8 cellular contexts compared by ENCODE assay signal in the genomic region with DNA sequence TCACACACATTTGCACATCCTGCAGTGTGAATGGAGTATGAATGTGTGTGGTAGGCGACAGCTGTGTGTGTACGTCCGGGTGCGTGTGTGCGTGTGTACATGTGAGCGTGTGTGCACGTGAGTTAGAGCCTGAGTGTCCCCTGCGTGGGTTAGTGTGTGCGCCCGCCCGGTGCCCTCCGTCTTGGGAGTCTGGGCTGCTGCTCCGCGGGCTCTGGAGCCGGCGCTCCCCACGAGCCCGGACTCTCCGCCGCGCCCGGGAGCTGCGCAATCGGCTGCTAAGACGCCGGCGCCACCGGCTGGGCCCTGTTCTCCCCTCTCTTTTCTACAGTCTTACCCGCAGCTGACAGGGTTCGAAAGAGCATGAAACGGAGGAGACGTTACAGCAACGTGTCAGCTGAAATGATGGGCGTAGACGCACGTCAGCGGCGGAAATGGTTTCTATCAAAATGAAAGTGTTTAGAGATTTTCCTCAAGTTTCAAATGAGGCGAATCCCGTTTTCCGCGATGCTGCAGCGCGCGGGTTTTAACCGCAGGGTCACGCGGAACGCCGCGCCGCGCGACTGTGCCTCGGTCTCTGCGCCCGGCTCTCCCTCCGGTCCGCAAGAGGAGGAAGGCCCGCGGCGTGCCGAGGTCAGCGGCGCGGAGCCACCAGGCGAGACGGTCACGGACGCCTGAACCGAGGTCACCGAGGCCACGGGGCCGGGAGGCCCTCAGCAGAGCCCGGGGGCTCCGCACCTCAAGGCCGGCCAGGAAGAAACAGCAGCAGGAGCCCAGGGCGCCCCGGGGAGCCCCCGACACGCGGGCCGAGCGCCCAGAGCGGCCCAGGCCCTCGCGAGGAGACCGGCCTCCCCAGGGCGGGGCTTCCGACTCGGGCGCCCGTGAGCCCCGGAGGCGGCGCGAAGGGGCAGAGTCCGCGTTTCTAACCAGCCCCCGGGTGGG.
DNase-seq lines count a peak whose midpoint lies in the region; ATAC-seq and TF ChIP-seq lines count a peak whose summit lies in the region.

No MANE protein-coding gene starts in this region.

- peak overlapping the region; percentile 39 to 95 for H3K27ac Mint-ChIP-seq in activated naive CD4-positive, alpha-beta T cell treated with anti-CD3 and anti-CD28 coated beads, Interleukin-2, amount 50 U/mL, for 72 hours

- TF ChIP-seq POLR2A in prostate gland (IDR thresholded peaks at IDR 0.05), result no peak

- ATAC-seq in GM21529 (IDR thresholded peaks at IDR 0.05; ENCODE audit: unreplicated experiment) (peak; percentile 46), RWPE2 (ENCODE audit: low read depth) (peak; percentile 47)
- peak; percentile 75 to 78 for ATAC-seq in activated naive CD4-positive, alpha-beta T cell treated with anti-CD3 and anti-CD28 coated beads, Interleukin-2, amount 50 U/mL, for 72 hours

- peaks cover 0 to 3% of the 10 kb centered on the region in 2 donors for H3K9me3 Mint-ChIP-seq in activated naive CD4-positive, alpha-beta T cell treated with anti-CD3 and anti-CD28 coated beads, Interleukin-2, amount 50 U/mL, for 72 hours

- H3K9me3 ChIP-seq in RWPE2 (ENCODE audit: severe bottlenecking), result no peaks in the 10 kb centered on the region
- H3K9me3 ChIP-seq in left ventricle myocardium inferior (replicated peaks), result peaks cover 5% of the 10 kb centered on the region
- no peaks in the 10 kb centered on the region for H3K9me3 ChIP-seq in prostate gland

- intact Hi-C loops in left ventricle myocardium inferior (cut with micrococcal nuclease) (no loop called here), prostate gland (cut with DNase I) (no loop called here)

- H3K4me1 ChIP-seq in RWPE2 (ENCODE audit: insufficient read depth, poor library complexity, severe bottlenecking), result no peaks in the 10 kb centered on the region
- peaks cover 12% of the 10 kb centered on the region for H3K4me1 ChIP-seq in left ventricle myocardium inferior
- H3K4me1 ChIP-seq in prostate gland (replicated peaks), result no peaks in the 10 kb centered on the region
- H3K4me1 ChIP-seq in urinary bladder (ENCODE audit: insufficient read depth), result no peaks in the 10 kb centered on the region

- H3K27ac ChIP-seq in RWPE2 (ENCODE audit: poor library complexity, severe bottlenecking) (no peak overlapping the region), left ventricle myocardium inferior (replicated peaks) (peak overlapping the region; percentile 73), prostate gland (no peak overlapping the region), urinary bladder (ENCODE audit: low read depth) (no peak overlapping the region)

- TF ChIP-seq CTCF in RWPE2 (IDR thresholded peaks at IDR 0.05; ENCODE audit: poor library complexity, severe bottlenecking), result no peak
- TF ChIP-seq CTCF in left ventricle myocardium inferior (IDR thresholded peaks at IDR 0.05; ENCODE audit: borderline replicate concordance), result no peak
- TF ChIP-seq CTCF in prostate gland (IDR thresholded peaks at IDR 0.05), result no peak

- H3K27me3 ChIP-seq in RWPE2 (ENCODE audit: insufficient read depth, poor library complexity, severe bottlenecking) (peaks cover 20% of the 10 kb centered on the region), left ventricle myocardium inferior (ENCODE audit: low read depth) (peaks cover 95% of the 10 kb centered on the region), prostate gland (replicated peaks; ENCODE audit: insufficient read depth) (peaks cover 13% of the 10 kb centered on the region)

- DNase-seq in AG20443 (ENCODE audit: low spot score), result peak; percentile 78
- peak; percentile 76 for DNase-seq in RWPE2 (ENCODE audit: low spot score)
- DNase-seq in activated naive CD4-positive, alpha-beta T cell treated with anti-CD3 and anti-CD28 coated beads, Interleukin-2, amount 50 U/mL, for 72 hours (ENCODE audit: low spot score in 2 of 2), result peak; percentile 66 to 67
- peak; percentile 19 for DNase-seq in left ventricle myocardium inferior
- DNase-seq in prostate gland (ENCODE audit: low spot score), result no peak
- DNase-seq in HuH-7 (ENCODE audit: low spot score), result no peak

- no peaks in the 10 kb centered on the region for H3K36me3 Mint-ChIP-seq in activated naive CD4-positive, alpha-beta T cell treated with anti-CD3 and anti-CD28 coated beads, Interleukin-2, amount 50 U/mL, for 72 hours

- WGBS in prostate gland, result under 1% methylated on average over 61 of the region's 100 CpGs
- under 1% methylated on average over 100 of the region's 100 CpGs for WGBS in urinary bladder

- peak overlapping the region; percentile 45 for H3K4me3 ChIP-seq in RWPE2 (ENCODE audit: severe bottlenecking)
- H3K4me3 ChIP-seq in left ventricle myocardium inferior, result peak overlapping the region; percentile 77
- peak overlapping the region; percentile 42 to 49 for H3K4me3 ChIP-seq in prostate gland
- H3K4me3 ChIP-seq in urinary bladder (ENCODE audit: low read depth, low read length), result peak overlapping the region; percentile 60

- H3K36me3 ChIP-seq in RWPE2 (ENCODE audit: low read depth) (no peaks in the 10 kb centered on the region), left ventricle myocardium inferior (no peaks in the 10 kb centered on the region), prostate gland (no peaks in the 10 kb centered on the region), urinary bladder (ENCODE audit: insufficient read depth) (no peaks in the 10 kb centered on the region)

Comparison
In these comparisons a context has a peak if more than half of its experiments do, and no peak if none do; other contexts are left out.
1. DNase-seq: peak in AG20443 (single experiment), RWPE2 (single experiment), activated naive CD4-positive, alpha-beta T cell treated with anti-CD3 and anti-CD28 coated beads, Interleukin-2, amount 50 U/mL, for 72 hours (2 of 2) and left ventricle myocardium inferior (single experiment); none in prostate gland (single experiment) and HuH-7 (single experiment).
2. Peak in every context shown above with its lines, with median percentiles within 50 percentile points of each other: ATAC-seq and H3K4me3 ChIP-seq.